In genomic region chr18:46332286-46332801, GRCh38 we compare ENCODE assay signal across 13 cellular contexts.
"Had no signal": no experiment of that assay in that cellular context is flagged by ENCODE, and none has a peak within 500 bp of the region (broad histone marks: within the 10 kb centered on the region; RNA-seq: fewer than 3 reads in every experiment).

No MANE protein-coding gene starts in this region.

- H2AFZ ChIP-seq: hepatocyte had no signal

- H3K4me1 ChIP-seq: testis had no signal

- H3K27ac ChIP-seq: adrenal gland, gastroesophageal sphincter, hepatocyte, testis had no signal

- H3K79me2 ChIP-seq: hepatocyte had no signal

- H3K27me3 ChIP-seq: testis had no signal

- H3K4me3 ChIP-seq: adrenal gland, hepatocyte had no signal

- ATAC-seq: gastroesophageal sphincter had no signal

- H3K27ac Mint-ChIP-seq: activated CD4-positive, alpha-beta T cell treated with anti-CD3 and anti-CD28 coated beads, Interleukin-2, amount 10 ng/mL, durations not matched to agents 7 days and 5 days; stimulated activated naive CD8-positive, alpha-beta T cell treated with anti-CD3 and anti-CD28 coated beads, Interleukin-15, amount 100 ng/mL, for 72 hours had no signal

- DNase-seq: activated CD8-positive, alpha-beta memory T cell treated with anti-CD3 and anti-CD28 coated beads for 24 hours; activated naive CD4-positive, alpha-beta T cell treated with Interleukin-2 at 50 U/mL for 16 hours; cortex of kidney; effector CD8-positive, alpha-beta T cell; stimulated activated CD4-positive, alpha-beta T cell treated with anti-CD3 and anti-CD28 coated beads, Interleukin-4, amount 100 ng/mL, for 4 hours; stimulated activated naive CD8-positive, alpha-beta T cell treated with anti-CD3 and anti-CD28 coated beads, Interleukin-15, amount 100 ng/mL, for 72 hours; SW 1271 had no signal

- H3K9me3 ChIP-seq: adrenal gland, gastroesophageal sphincter, testis had no signal

- H3K9me3 Mint-ChIP-seq: activated CD4-positive, alpha-beta T cell treated with anti-CD3 and anti-CD28 coated beads, Interleukin-2, amount 10 ng/mL, durations not matched to agents 7 days and 5 days; central memory CD8-positive, alpha-beta T cell; stimulated activated naive CD8-positive, alpha-beta T cell treated with anti-CD3 and anti-CD28 coated beads, Interleukin-15, amount 100 ng/mL, for 72 hours had no signal

- H3K36me3 ChIP-seq: adrenal gland, gastroesophageal sphincter had no signal
